ENCODE assay signal across 23 cellular contexts in genomic region chr15:25990245-25990644, GRCh38.
"Had no signal": no experiment of that assay in that cellular context is flagged by ENCODE, and none has a peak within 500 bp of the region (broad histone marks: within the 10 kb centered on the region; RNA-seq: fewer than 3 reads in every experiment).

No MANE protein-coding gene starts in this region.

- H3K9me3 ChIP-seq: colonic mucosa, esophagus squamous epithelium, lower lobe of right lung, ovary, right lobe of liver, thoracic aorta, upper lobe of left lung had no signal

- H3K4me3 ChIP-seq: colonic mucosa, esophagus squamous epithelium, lower lobe of right lung, ovary, right lobe of liver, smooth muscle cell, thoracic aorta, tibial nerve, upper lobe of left lung had no signal

- ATAC-seq: left ventricle myocardium superior; lower lobe of right lung; naive thymus-derived CD8-positive, alpha-beta T cell; stimulated activated naive CD8-positive, alpha-beta T cell treated with anti-CD3 and anti-CD28 coated beads, Interleukin-15, amount 100 ng/mL, for 72 hours had no signal

- H3K36me3 ChIP-seq: colonic mucosa, esophagus squamous epithelium, lower lobe of right lung, ovary, right lobe of liver, thoracic aorta, tibial nerve, upper lobe of left lung had no signal

- H3K27ac ChIP-seq: colonic mucosa, esophagus squamous epithelium, lower lobe of right lung, ovary, right lobe of liver, thoracic aorta, tibial nerve, upper lobe of left lung had no signal

- H3K27me3 ChIP-seq: colonic mucosa, esophagus squamous epithelium, ovary, right lobe of liver, tibial nerve, upper lobe of left lung had no signal

- DNase-seq: colonic mucosa; effector memory CD4-positive, alpha-beta T cell; esophagus squamous epithelium; foreskin melanocyte; glutamatergic neuron; immature natural killer cell; left ventricle myocardium superior; lower lobe of right lung; naive thymus-derived CD8-positive, alpha-beta T cell; nephron progenitor cell; occipital lobe; ovary; right lobe of liver; stimulated activated CD4-positive, alpha-beta T cell treated with anti-CD3 and anti-CD28 coated beads, Interleukin-12 subunit alpha, Interleukin-12 subunit beta, amount 100 ng/mL, for 4 hours; stimulated activated CD4-positive, alpha-beta T cell treated with anti-CD3 and anti-CD28 coated beads, Interleukin-1b, Interleukin-23, amount 100 ng/mL, for 48 hours; stimulated activated CD4-positive, alpha-beta T cell treated with anti-CD3 and anti-CD28 coated beads, Interleukin-4, amount 100 ng/mL, for 1 hour; stimulated activated CD8-positive, alpha-beta memory T cell treated with anti-CD3 and anti-CD28 coated beads, Interleukin-4, amount 100 ng/mL, for 48 hours; stimulated activated naive CD4-positive, alpha-beta T cell; stimulated activated naive CD8-positive, alpha-beta T cell treated with anti-CD3 and anti-CD28 coated beads, Interleukin-15, amount 100 ng/mL, for 72 hours had no signal

- H3K4me1 ChIP-seq: colonic mucosa, esophagus squamous epithelium, lower lobe of right lung, right lobe of liver, tibial nerve, upper lobe of left lung had no signal
